In genomic region chr7:141071855-141072547, GRCh38 we compare ENCODE assay signal across 8 cellular contexts. TPM values are rescaled to one million over a fixed set of nuclear protein-coding genes. Genes with fewer than 3 reads are reported as not detected.
DNase-seq lines count a peak whose midpoint lies in the region; ATAC-seq, FAIRE-seq and TF ChIP-seq lines count a peak whose summit lies in the region.

No MANE protein-coding gene starts in this region.

- peaks cover 52% of the 10 kb centered on the region for H3K27me3 ChIP-seq in CD4-positive, alpha-beta T cell (ENCODE audit: control insufficient read depth, insufficient read depth, low read length)
- peaks cover 57% of the 10 kb centered on the region for H3K27me3 ChIP-seq in keratinocyte (ENCODE audit: control insufficient read depth, extremely low read depth, insufficient read depth, low read length)
- peaks cover 51% of the 10 kb centered on the region for H3K27me3 ChIP-seq in thymus (ENCODE audit: control insufficient read depth, insufficient read depth)

- CTCF ChIA-PET in CD4-positive, alpha-beta T cell (lab: Charles Lee), result no interaction called here

- no peaks in the 10 kb centered on the region for H4K20me1 ChIP-seq in keratinocyte (ENCODE audit: control insufficient read depth, extremely low read depth, insufficient read depth, low read length)

- POLR2A ChIA-PET in CD4-positive, alpha-beta T cell (lab: Charles Lee), result no interaction called here

- peak overlapping the region; percentile 81 for H3K4me3 Mint-ChIP-seq in CD4-positive, alpha-beta T cell
- H3K4me3 Mint-ChIP-seq in activated naive CD8-positive, alpha-beta T cell treated with anti-CD3 and anti-CD28 coated beads for 36 hours, result peak overlapping the region; percentile 66

- intact Hi-C loops in CD4-positive, alpha-beta T cell (cut with DNase I, micrococcal nuclease), result loop anchor here in 1 of 2 experiments (5.0 kb wide), 1 partner anchor 460 kb away; no protein-coding TSS in a partner anchor
- intact Hi-C loops in posterior vena cava (cut with DNase I), result no loop called here

- H3K36me3 ChIP-seq in keratinocyte (ENCODE audit: control insufficient read depth in 2 of 2, extremely low read depth in 1 of 2, insufficient read depth in 2 of 2, low read length in 2 of 2) (no peaks in the 10 kb centered on the region), thymus (ENCODE audit: control insufficient read depth, insufficient read depth) (no peaks in the 10 kb centered on the region)

- FAIRE-seq in keratinocyte (lab: Jason Lieb, UNC), result no peak

- H3K4me2 ChIP-seq in keratinocyte (ENCODE audit: control insufficient read depth, extremely low read depth, insufficient read depth, low read depth, low read length), result peak overlapping the region; percentile 81

- H2AFZ ChIP-seq in keratinocyte (ENCODE audit: control insufficient read depth, low read length), result no peak overlapping the region

- no peak for ATAC-seq in CD4-positive, alpha-beta T cell (ENCODE audit: poor library complexity)
- ATAC-seq in HG03460 (IDR thresholded peaks at IDR 0.05; ENCODE audit: unreplicated experiment), result no peak

- no peak overlapping the region for H3K27ac ChIP-seq in CD4-positive, alpha-beta T cell (ENCODE audit: low read depth, low read length)
- H3K27ac ChIP-seq in keratinocyte (ENCODE audit: control insufficient read depth, insufficient read depth, low read length), result no peak overlapping the region
- no peak overlapping the region for H3K27ac ChIP-seq in thymus (ENCODE audit: low read depth)

- H3K9me3 Mint-ChIP-seq in CD4-positive, alpha-beta T cell, result no peaks in the 10 kb centered on the region
- H3K9me3 Mint-ChIP-seq in activated naive CD8-positive, alpha-beta T cell treated with anti-CD3 and anti-CD28 coated beads for 36 hours, result peaks cover 1% of the 10 kb centered on the region

- peaks cover 13% of the 10 kb centered on the region for H3K4me1 ChIP-seq in keratinocyte (ENCODE audit: control insufficient read depth, extremely low read depth, insufficient read depth, low read length)
- no peaks in the 10 kb centered on the region for H3K4me1 ChIP-seq in thymus (ENCODE audit: control insufficient read depth, insufficient read depth, low read length)

- TF ChIP-seq CTCF in CD4-positive, alpha-beta T cell (IDR thresholded peaks at IDR 0.05), result no peak
- TF ChIP-seq CTCF in keratinocyte (optimal IDR thresholded peaks at IDR 0.05 in 1 of 3, IDR thresholded peaks at IDR 0.05 in 1 of 3, conservative IDR thresholded peaks at IDR 0.05 in 1 of 3; ENCODE audit: extremely low read depth in 1 of 3, insufficient read depth in 2 of 3, low read length in 3 of 3), result no peak

- no peaks in the 10 kb centered on the region for H3K9me1 ChIP-seq in keratinocyte (ENCODE audit: control insufficient read depth, extremely low read depth, insufficient read depth, low read length)

- 10% methylated on average over 21 of the region's 21 CpGs for WGBS in thymus

- H3K36me3 Mint-ChIP-seq in CD4-positive, alpha-beta T cell (ENCODE audit: low read depth), result no peaks in the 10 kb centered on the region
- H3K36me3 Mint-ChIP-seq in activated naive CD8-positive, alpha-beta T cell treated with anti-CD3 and anti-CD28 coated beads for 36 hours, result no peaks in the 10 kb centered on the region

- peaks cover 20% of the 10 kb centered on the region for H3K4me1 Mint-ChIP-seq in CD4-positive, alpha-beta T cell (ENCODE audit: low read depth)
- peaks cover 8% of the 10 kb centered on the region for H3K4me1 Mint-ChIP-seq in activated naive CD8-positive, alpha-beta T cell treated with anti-CD3 and anti-CD28 coated beads for 36 hours

- H3K9me3 ChIP-seq in CD4-positive, alpha-beta T cell (ENCODE audit: control insufficient read depth, low read length), result no peaks in the 10 kb centered on the region
- H3K9me3 ChIP-seq in keratinocyte (ENCODE audit: control insufficient read depth, low read depth, low read length) (no peaks in the 10 kb centered on the region), thymus (ENCODE audit: control insufficient read depth) (no peaks in the 10 kb centered on the region)

- peaks cover 48% of the 10 kb centered on the region for H3K27me3 Mint-ChIP-seq in CD4-positive, alpha-beta T cell
- peaks cover 55% of the 10 kb centered on the region for H3K27me3 Mint-ChIP-seq in activated naive CD8-positive, alpha-beta T cell treated with anti-CD3 and anti-CD28 coated beads for 36 hours

- no peak overlapping the region for H3K27ac Mint-ChIP-seq in CD4-positive, alpha-beta T cell
- H3K27ac Mint-ChIP-seq in activated naive CD8-positive, alpha-beta T cell treated with anti-CD3 and anti-CD28 coated beads for 36 hours, result no peak overlapping the region

- H3K4me3 ChIP-seq in keratinocyte (ENCODE audit: control insufficient read depth in 2 of 3, extremely low read depth in 1 of 3, insufficient read depth in 2 of 3, low read depth in 1 of 3, low read length in 3 of 3) (peak overlapping the region; percentile 33 to 60 (median 42)), thymus (ENCODE audit: low read length) (peak overlapping the region; percentile 38)

- no peak for DNase-seq in CD4-positive, alpha-beta T cell
- DNase-seq in HuH-7 (ENCODE audit: low spot score) (peak; percentile 7), keratinocyte (ENCODE audit: low read depth, low spot score) (no peak), posterior vena cava (ENCODE audit: low spot score) (no peak), SKM-1 (lab: John Stamatoyannopoulos, UW; ENCODE audit: unreplicated experiment) (no peak)
- DNase-seq in activated naive CD8-positive, alpha-beta T cell treated with anti-CD3 and anti-CD28 coated beads for 36 hours, result no peak

- H3K9ac ChIP-seq in keratinocyte (ENCODE audit: control insufficient read depth, extremely low read depth, insufficient read depth, low read length), result no peak overlapping the region

- dilution Hi-C loops in keratinocyte (cut with MboI; ENCODE audit: extremely low pct_ligation_motif_present, low sequenced_read_pairs), result no loop called here

- H3K79me2 ChIP-seq in keratinocyte (ENCODE audit: control insufficient read depth, insufficient read depth, low read length), result no peaks in the 10 kb centered on the region

RNA-seq across cellular contexts. Expression of gene TMEM178B, which starts 1.9 kb away (rescaled TPM):
- total RNA-seq in CD4-positive, alpha-beta T cell, result not detected
- under 1 TPM; 0.06 to 0.21 TPM for total RNA-seq in activated naive CD8-positive, alpha-beta T cell treated with anti-CD3 and anti-CD28 coated beads for 36 hours
- polyA plus RNA-seq in keratinocyte, result 0.01 TPM in 1 of 3 replicates, not detected in the others
- not detected for polyA plus RNA-seq in keratinocyte (2011; ENCODE audit: low read depth)
- 0.01 TPM in 2 replicates for polyA plus RNA-seq in keratinocyte (2011; cell fraction: cytosol; rRNA removed)
- polyA plus RNA-seq in keratinocyte (2011; cell fraction: nucleus; rRNA removed), result 0.01 TPM in 2 replicates
- polyA plus RNA-seq in keratinocyte (2012; ENCODE audit: low replicate concordance), result 0.04 TPM in 1 of 2 replicates, not detected in the other
- polyA minus RNA-seq in keratinocyte, result not detected in 3 replicates
- polyA minus RNA-seq in keratinocyte (2011; cell fraction: cytosol; rRNA and poly(A)+ RNA removed), result not detected
- 0.08 TPM in 1 of 2 replicates, not detected in the other for polyA minus RNA-seq in keratinocyte (2011; cell fraction: nucleus; rRNA and poly(A)+ RNA removed)
- 0.68 TPM for polyA plus RNA-seq in thymus
- 1 to 10 TPM in 1 of 2 donors, under 1 TPM in 1; 1.00 to 1.2 TPM for total RNA-seq in posterior vena cava

RNA-seq across cellular contexts. Expression of gene MRPS33, which starts 57.2 kb away (rescaled TPM):
- 10 to 100 TPM; 21.7 to 24.3 TPM for total RNA-seq in CD4-positive, alpha-beta T cell
- total RNA-seq in activated naive CD8-positive, alpha-beta T cell treated with anti-CD3 and anti-CD28 coated beads for 36 hours, result 100 to 1,000 TPM; 111 to 116 TPM
- polyA plus RNA-seq in keratinocyte (58.3 to 141 TPM (median 85.4 TPM) in 3 replicates), thymus (89.6 TPM)
- polyA plus RNA-seq in keratinocyte (2011; ENCODE audit: low read depth), result 31.2 TPM
- polyA plus RNA-seq in keratinocyte (2011; cell fraction: cytosol; rRNA removed), result 71.6 and 112 TPM in 2 replicates
- polyA plus RNA-seq in keratinocyte (2011; cell fraction: nucleus; rRNA removed), result 25.5 and 40.6 TPM in 2 replicates
- 64.2 and 121 TPM in 2 replicates for polyA plus RNA-seq in keratinocyte (2012; ENCODE audit: low replicate concordance)
- polyA minus RNA-seq in keratinocyte, result 9.0 to 30.4 TPM (median 14.5 TPM) in 3 replicates
- polyA minus RNA-seq in keratinocyte (2011; cell fraction: cytosol; rRNA and poly(A)+ RNA removed), result 12.7 TPM
- 7.1 and 8.7 TPM in 2 replicates for polyA minus RNA-seq in keratinocyte (2011; cell fraction: nucleus; rRNA and poly(A)+ RNA removed)
- 10 to 100 TPM; 26.9 to 32.5 TPM for total RNA-seq in posterior vena cava
